In the genomic region with DNA sequence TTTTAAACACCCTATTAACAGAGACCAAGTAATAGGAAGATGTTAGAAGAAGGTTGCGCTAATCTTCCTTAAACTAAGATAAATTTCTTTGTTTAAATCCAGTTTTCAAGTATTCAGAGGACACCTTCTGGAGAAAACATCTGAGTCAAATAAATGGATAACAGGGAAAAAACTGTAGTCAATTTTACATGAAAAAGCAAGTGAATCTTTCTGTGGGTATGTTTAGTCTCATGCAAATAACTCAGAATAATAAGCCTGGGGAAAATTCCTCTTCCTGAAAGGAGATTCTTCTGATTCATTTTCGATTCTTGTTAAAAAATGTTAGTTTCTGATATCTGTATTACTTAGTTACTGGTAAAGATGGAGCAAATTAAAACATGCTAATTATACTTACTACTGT, we compare ENCODE assay signal across 34 cellular contexts.
"Had no signal": no experiment of that assay in that cellular context is flagged by ENCODE, and none has a peak within 500 bp of the region (broad histone marks: within the 10 kb centered on the region; RNA-seq: fewer than 3 reads in every experiment).

No MANE protein-coding gene starts in this region.

- H3K36me3 ChIP-seq: adrenal gland, brain microvascular endothelial cell, breast epithelium, WERI-Rb-1 had no signal

- H3K4me1 Mint-ChIP-seq: activated B cell treated with CpG ODN at 0.5 μM for 24 hours; activated CD4-positive, alpha-beta T cell treated with anti-CD3 and anti-CD28 coated beads, Interleukin-2, amount 10 ng/mL, durations not matched to agents 24 days and 14 days; activated naive CD8-positive, alpha-beta T cell treated with anti-CD3 and anti-CD28 coated beads for 36 hours; activated T-helper 17 cell treated with anti-CD3 and anti-CD28 coated beads, Interleukin-2, amount 50 U/mL, for 72 hours had no signal

- ATAC-seq: activated CD8-positive, alpha-beta T cell treated with anti-CD3 and anti-CD28 coated beads for 36 hours; activated naive CD4-positive, alpha-beta T cell treated with anti-CD3 and anti-CD28 coated beads, Interleukin-2, amount 50 U/mL, for 72 hours; activated T-cell treated with anti-CD3 and anti-CD28 coated beads, Interleukin-2, amount 50 U/mL, for 4 hours; activated T-cell treated with anti-CD3 and anti-CD28 coated beads, Interleukin-2, amount 50 U/mL, for 72 hours; activated T-helper 17 cell treated with anti-CD3 and anti-CD28 coated beads, Interleukin-2, amount 50 U/mL, for 72 hours; body of pancreas had no signal

- H3K36me3 Mint-ChIP-seq: activated CD4-positive, alpha-beta memory T cell treated with anti-CD3 and anti-CD28 coated beads for 36 hours; activated naive CD4-positive, alpha-beta T cell treated with anti-CD3 and anti-CD28 coated beads, Interleukin-2, amount 50 U/mL, for 72 hours; activated naive CD8-positive, alpha-beta T cell treated with anti-CD3 and anti-CD28 coated beads for 36 hours had no signal

- H3K4me3 ChIP-seq: adrenal gland, body of pancreas, breast epithelium, coronary artery had no signal

- H3K27me3 Mint-ChIP-seq: activated B cell treated with CpG ODN at 0.5 μM for 24 hours had no signal

- H3K27ac ChIP-seq: adrenal gland, body of pancreas, brain microvascular endothelial cell, breast epithelium, coronary artery, WERI-Rb-1 had no signal

- H3K4me3 Mint-ChIP-seq: activated B cell treated with CpG ODN at 0.5 μM for 24 hours; activated CD4-positive, alpha-beta memory T cell treated with anti-CD3 and anti-CD28 coated beads for 36 hours; activated CD4-positive, alpha-beta T cell treated with anti-CD3 and anti-CD28 coated beads, Interleukin-2, amount 10 ng/mL, durations not matched to agents 24 days and 14 days; activated CD8-positive, alpha-beta T cell treated with anti-CD3 and anti-CD28 coated beads for 36 hours; activated naive CD4-positive, alpha-beta T cell treated with anti-CD3 and anti-CD28 coated beads for 36 hours; activated naive CD8-positive, alpha-beta T cell treated with anti-CD3 and anti-CD28 coated beads for 36 hours; activated T-cell treated with anti-CD3 and anti-CD28 coated beads, Interleukin-2, amount 50 U/mL, for 4 hours; activated T-cell treated with anti-CD3 and anti-CD28 coated beads, Interleukin-2, amount 50 U/mL, for 72 hours; activated T-helper 1 cell treated with anti-CD3 and anti-CD28 coated beads, Interleukin-12 subunit alpha, Interleukin-12 subunit beta, Interleukin-2, Interleukin-4 antibody, amounts not matched to agents 30 ng/mL and 10 ng/mL and 1 ng/mL, durations not matched to agents 14 hours and 24 hours and 36 hours; activated T-helper 17 cell treated with anti-CD3 and anti-CD28 coated beads, Interleukin-2, amount 50 U/mL, for 72 hours; T-helper 2 cell treated with Interferon-gamma antibody and Interleukin-4, amounts not matched to agents 5 μg/mL and 100 μg/mL, for 36 hours had no signal

- H3K27me3 ChIP-seq: adrenal gland, body of pancreas, brain microvascular endothelial cell, breast epithelium had no signal

- H3K27ac Mint-ChIP-seq: activated B cell treated with CpG ODN at 0.5 μM for 24 hours; activated CD4-positive, alpha-beta memory T cell treated with anti-CD3 and anti-CD28 coated beads for 36 hours; activated CD4-positive, alpha-beta T cell treated with anti-CD3 and anti-CD28 coated beads, Interleukin-2, amount 10 ng/mL, durations not matched to agents 24 days and 14 days; activated CD8-positive, alpha-beta T cell treated with anti-CD3 and anti-CD28 coated beads for 36 hours; activated naive CD4-positive, alpha-beta T cell treated with anti-CD3 and anti-CD28 coated beads for 36 hours; activated naive CD4-positive, alpha-beta T cell treated with anti-CD3 and anti-CD28 coated beads, Interleukin-2, amount 50 U/mL, for 72 hours; activated naive CD8-positive, alpha-beta T cell treated with anti-CD3 and anti-CD28 coated beads for 36 hours; activated T-cell treated with anti-CD3 and anti-CD28 coated beads, Interleukin-2, amount 50 U/mL, for 72 hours; activated T-helper 1 cell treated with anti-CD3 and anti-CD28 coated beads, Interleukin-12 subunit alpha, Interleukin-12 subunit beta, Interleukin-2, Interleukin-4 antibody, amounts not matched to agents 30 ng/mL and 10 ng/mL and 1 ng/mL, durations not matched to agents 14 hours and 24 hours and 36 hours; activated T-helper 17 cell treated with anti-CD3 and anti-CD28 coated beads, Interleukin-2, amount 50 U/mL, for 72 hours; T-helper 2 cell treated with Interferon-gamma antibody and Interleukin-4, amounts not matched to agents 5 μg/mL and 100 μg/mL, for 36 hours had no signal

- DNase-seq: activated B cell treated with CpG ODN at 0.5 μM for 24 hours; activated CD4-positive, alpha-beta memory T cell treated with anti-CD3 and anti-CD28 coated beads for 36 hours; activated CD4-positive, alpha-beta T cell treated with anti-CD3 and anti-CD28 coated beads for 4 hours; activated CD4-positive, alpha-beta T cell treated with anti-CD3 and anti-CD28 coated beads, Interleukin-2, amount 10 ng/mL, durations not matched to agents 24 days and 14 days; activated CD4-positive, alpha-beta T cell treated with anti-CD3 and anti-CD28 coated beads, Interleukin-2, amount 50 U/mL, for 1 hour; activated CD4-positive, alpha-beta T cell treated with anti-CD3 and anti-CD28 coated beads, Interleukin-2, amount 50 U/mL, for 4 hours; activated CD4-positive, CD25-positive, alpha-beta regulatory T cell treated with anti-CD3 and anti-CD28 coated beads, Interleukin-2, amount 50 U/mL, for 72 hours; activated CD8-positive, alpha-beta memory T cell treated with anti-CD3 and anti-CD28 coated beads, Interleukin-2, amount 50 U/mL, for 4 hours; activated CD8-positive, alpha-beta T cell treated with anti-CD3 and anti-CD28 coated beads for 36 hours; activated effector memory CD4-positive, alpha-beta T cell treated with anti-CD3 and anti-CD28 coated beads, Interleukin-2, amount 50 U/mL, for 16 hours; activated gamma-delta T cell treated with Interleukin-2 at 50 U/mL for 16 hours; activated naive CD4-positive, alpha-beta T cell; activated naive CD4-positive, alpha-beta T cell treated with anti-CD3 and anti-CD28 coated beads for 36 hours; activated naive CD4-positive, alpha-beta T cell treated with anti-CD3 and anti-CD28 coated beads, Interleukin-2, amount 50 U/mL, for 16 hours; activated naive CD8-positive, alpha-beta T cell treated with anti-CD3 and anti-CD28 coated beads for 36 hours; activated T-cell treated with anti-CD3 and anti-CD28 coated beads for 4 hours; activated T-cell treated with anti-CD3 and anti-CD28 coated beads, Interleukin-2, amount 50 U/mL, for 1 hour; activated T-cell treated with anti-CD3 and anti-CD28 coated beads, Interleukin-2, amount 50 U/mL, for 4 hours; activated T-cell treated with anti-CD3 and anti-CD28 coated beads, Interleukin-2, amount 50 U/mL, for 72 hours; adrenal gland; amniotic stem cell; aorta; body of pancreas; brain microvascular endothelial cell; central memory CD4-positive, alpha-beta T cell; T-helper 2 cell; T-helper 9 cell; WERI-Rb-1 had no signal

- H3K9me3 Mint-ChIP-seq: activated B cell treated with CpG ODN at 0.5 μM for 24 hours; activated CD4-positive, alpha-beta memory T cell treated with anti-CD3 and anti-CD28 coated beads for 36 hours; activated CD4-positive, alpha-beta T cell treated with anti-CD3 and anti-CD28 coated beads, Interleukin-2, amount 10 ng/mL, durations not matched to agents 24 days and 14 days; activated CD8-positive, alpha-beta T cell treated with anti-CD3 and anti-CD28 coated beads for 36 hours; activated naive CD4-positive, alpha-beta T cell treated with anti-CD3 and anti-CD28 coated beads, Interleukin-2, amount 50 U/mL, for 72 hours; activated naive CD8-positive, alpha-beta T cell treated with anti-CD3 and anti-CD28 coated beads for 36 hours; activated T-cell treated with anti-CD3 and anti-CD28 coated beads, Interleukin-2, amount 50 U/mL, for 4 hours; activated T-cell treated with anti-CD3 and anti-CD28 coated beads, Interleukin-2, amount 50 U/mL, for 72 hours; activated T-helper 1 cell treated with anti-CD3 and anti-CD28 coated beads, Interleukin-12 subunit alpha, Interleukin-12 subunit beta, Interleukin-2, Interleukin-4 antibody, amounts not matched to agents 30 ng/mL and 10 ng/mL and 1 ng/mL, durations not matched to agents 14 hours and 24 hours and 36 hours; activated T-helper 17 cell treated with anti-CD3 and anti-CD28 coated beads, Interleukin-2, amount 50 U/mL, for 72 hours; T-helper 2 cell treated with Interferon-gamma antibody and Interleukin-4, amounts not matched to agents 5 μg/mL and 100 μg/mL, for 36 hours had no signal

- H3K9me3 ChIP-seq: adrenal gland, body of pancreas, breast epithelium had no signal

- H3K4me1 ChIP-seq: body of pancreas, breast epithelium had no signal
